Comparison of ENCODE assay signal across 26 cellular contexts in genomic region chr10:130867446-130868194, GRCh38.
DNase-seq lines count a peak whose midpoint lies in the region; ATAC-seq, FAIRE-seq and TF ChIP-seq lines count a peak whose summit lies in the region.
"Had no signal": no experiment of that assay in that cellular context is flagged by ENCODE, and none has a peak within 500 bp of the region (broad histone marks: within the 10 kb centered on the region; RNA-seq: fewer than 3 reads in every experiment).

No MANE protein-coding gene starts in this region.

- H3K4me1 ChIP-seq in right atrium auricular region (no peaks in the 10 kb centered on the region), right cardiac atrium (ENCODE audit: control insufficient read depth, insufficient read depth, low read length) (no peaks in the 10 kb centered on the region), HepG2 (ENCODE audit: insufficient read depth, low read length) (no peaks in the 10 kb centered on the region)
- H3K4me1 ChIP-seq: A549, BE2C had no signal

- intact Hi-C loops in right cardiac atrium (cut with DNase I) (no loop called here), HepG2 (cut with micrococcal nuclease; ENCODE audit: unreplicated experiment) (no loop called here)

- H3K27ac Mint-ChIP-seq in stimulated activated effector memory CD8-positive, alpha-beta T cell treated with anti-CD3 and anti-CD28 coated beads, Interleukin-12 subunit alpha, Interleukin-12 subunit beta, amount 100 ng/mL, for 72 hours: no peak overlapping the region
- H3K27ac Mint-ChIP-seq: CD14-positive monocyte; CD4-positive, alpha-beta T cell; CD8-positive, alpha-beta memory T cell; GM23338; H9 had no signal

- no peak for TF ChIP-seq RAD21 in HepG2 (CRISPR knock-in tag; IDR thresholded peaks at IDR 0.05)

- no peak for TF ChIP-seq EP300 in HepG2 (IDR thresholded peaks at IDR 0.05; ENCODE audit: low read depth in 2 of 2, low read length in 2 of 2)
- TF ChIP-seq EP300 in HepG2 (CRISPR knock-in tag; IDR thresholded peaks at IDR 0.05; ENCODE audit: borderline replicate concordance): no peak

- peak; percentile 50 for DNase-seq in right atrium auricular region (ENCODE audit: low spot score)
- DNase-seq in right cardiac atrium: no peak
- peak; percentile 67 for DNase-seq in mesenteric fat pad (ENCODE audit: low spot score)
- no peak for DNase-seq in stimulated activated effector memory CD8-positive, alpha-beta T cell treated with anti-CD3 and anti-CD28 coated beads, Interleukin-12 subunit alpha, Interleukin-12 subunit beta, amount 100 ng/mL, for 72 hours (ENCODE audit: low spot score in 2 of 2)
- DNase-seq in NCI-H510A (lab: John Stamatoyannopoulos, UW): no peak
- no peak for DNase-seq in activated T-cell treated with anti-CD3 and anti-CD28 coated beads, Interleukin-2, amount 50 U/mL, for 1 hour
- DNase-seq in HepG2 (ENCODE audit: low spot score): no peak
- DNase-seq: 8988T; ACHN; AML-193; BE2C; CD4-positive, alpha-beta T cell; CD8-positive, alpha-beta memory T cell; DMS 273 treated with DMSO at 0.1 percent for 48 hours; DMS79; EL; GF-D8; H9 had no signal

- FAIRE-seq in HepG2 (lab: Jason Lieb, UNC): no peak
- FAIRE-seq: A549, D721Med, GM12891, GM18507 had no signal

- POLR2A ChIA-PET in HepG2 (lab: Yijun Ruan, JAX): no interaction called here

- H3K27ac ChIP-seq in right atrium auricular region: no peak overlapping the region
- no peak overlapping the region for H3K27ac ChIP-seq in right cardiac atrium (ENCODE audit: low read length)
- H3K27ac ChIP-seq in HepG2 (ENCODE audit: extremely low read length, insufficient read depth, low read length): no peak overlapping the region
- H3K27ac ChIP-seq: A549; BLaER1 treated with 17β-estradiol and CSF1 and Interleukin-3, amounts not matched to agents 10 nM and 100 nM had no signal

- H3K79me2 ChIP-seq in HepG2 (ENCODE audit: insufficient read depth, low read length): no peaks in the 10 kb centered on the region

- 73% methylated on average over 10 of the region's 10 CpGs for WGBS in right cardiac atrium
- 18% methylated on average over 8 of the region's 10 CpGs for WGBS in HepG2 (ENCODE audit: low lambda C conversion rate)

- H3K9me3 Mint-ChIP-seq in stimulated activated effector memory CD8-positive, alpha-beta T cell treated with anti-CD3 and anti-CD28 coated beads, Interleukin-12 subunit alpha, Interleukin-12 subunit beta, amount 100 ng/mL, for 72 hours: peaks cover 9% of the 10 kb centered on the region
- H3K9me3 Mint-ChIP-seq: CD4-positive, alpha-beta T cell; H9 had no signal

- H3K4me2 ChIP-seq in HepG2 (ENCODE audit: low read depth, low read length): no peak overlapping the region
- H3K4me2 ChIP-seq: A549; BLaER1 treated with 17β-estradiol and CSF1 and Interleukin-3, amounts not matched to agents 10 nM and 100 nM; GM23338 had no signal

- H3K4me3 Mint-ChIP-seq in stimulated activated effector memory CD8-positive, alpha-beta T cell treated with anti-CD3 and anti-CD28 coated beads, Interleukin-12 subunit alpha, Interleukin-12 subunit beta, amount 100 ng/mL, for 72 hours: no peak overlapping the region
- H3K4me3 Mint-ChIP-seq: CD14-positive monocyte; CD4-positive, alpha-beta T cell; CD8-positive, alpha-beta memory T cell; GM23338; H9 had no signal

- no peak for TF ChIP-seq POLR2A in HepG2 (IDR thresholded peaks at IDR 0.05; ENCODE audit: insufficient read depth in 1 of 2, low read depth in 2 of 2, low read length in 2 of 2)

- in situ Hi-C loops in HepG2 (cut with HindIII; ENCODE audit: extremely low pct_ligation_motif_present, low pct_unique_long_range_greater_than_20kb): no loop called here

- H3K4me1 Mint-ChIP-seq in stimulated activated effector memory CD8-positive, alpha-beta T cell treated with anti-CD3 and anti-CD28 coated beads, Interleukin-12 subunit alpha, Interleukin-12 subunit beta, amount 100 ng/mL, for 72 hours: no peaks in the 10 kb centered on the region
- H3K4me1 Mint-ChIP-seq: CD14-positive monocyte; CD8-positive, alpha-beta memory T cell; GM23338 had no signal

- H3K4me3 ChIP-seq in right atrium auricular region (no peak overlapping the region), right cardiac atrium (ENCODE audit: low read length) (no peak overlapping the region), HepG2 (replicated peaks in 1 of 3; ENCODE audit: insufficient read depth in 1 of 3, low read depth in 2 of 3, low read length in 3 of 3) (no peak overlapping the region)
- H3K4me3 ChIP-seq: A549; BLaER1 treated with 17β-estradiol and CSF1 and Interleukin-3, amounts not matched to agents 10 nM and 100 nM; GM23338 had no signal

- H4K20me1 ChIP-seq in HepG2 (ENCODE audit: insufficient read depth, low read length): no peaks in the 10 kb centered on the region
- H4K20me1 ChIP-seq: BLaER1 treated with 17β-estradiol and CSF1 and Interleukin-3, amounts not matched to agents 10 nM and 100 nM had no signal

- no TSS peak for BruUV-seq in HepG2 (replicated peaks; lab: Mats Ljungman, UMichigan)

- no peaks in the 10 kb centered on the region for H3K27me3 ChIP-seq in right atrium auricular region
- H3K27me3 ChIP-seq in right cardiac atrium (ENCODE audit: control insufficient read depth, insufficient read depth): no peaks in the 10 kb centered on the region
- peaks cover 0 to 11% of the 10 kb centered on the region in 2 experiments; a peak in 3 of 5 replicates for H3K27me3 ChIP-seq in HepG2 (ENCODE audit: control insufficient read depth in 1 of 2, insufficient read depth in 2 of 2, low read length in 2 of 2)
- H3K27me3 ChIP-seq: BE2C; BLaER1 treated with 17β-estradiol and CSF1 and Interleukin-3, amounts not matched to agents 10 nM and 100 nM had no signal

- no peak overlapping the region for H3K9ac ChIP-seq in HepG2 (ENCODE audit: insufficient read depth, low read depth, low read length)
- H3K9ac ChIP-seq: BLaER1 treated with 17β-estradiol and CSF1 and Interleukin-3, amounts not matched to agents 10 nM and 100 nM had no signal

- H3K36me3 ChIP-seq in right atrium auricular region: no peaks in the 10 kb centered on the region
- H3K36me3 ChIP-seq in HepG2 (replicated peaks in 1 of 2; ENCODE audit: control insufficient read depth in 1 of 2, insufficient read depth in 2 of 2, low read length in 2 of 2): no peaks in the 10 kb centered on the region
- H3K36me3 ChIP-seq: BE2C; BLaER1 treated with 17β-estradiol and CSF1 and Interleukin-3, amounts not matched to agents 10 nM and 100 nM had no signal

- no peaks in the 10 kb centered on the region for H3K36me3 Mint-ChIP-seq in stimulated activated effector memory CD8-positive, alpha-beta T cell treated with anti-CD3 and anti-CD28 coated beads, Interleukin-12 subunit alpha, Interleukin-12 subunit beta, amount 100 ng/mL, for 72 hours
- H3K36me3 Mint-ChIP-seq: CD14-positive monocyte; CD8-positive, alpha-beta memory T cell had no signal

- ATAC-seq in right cardiac atrium (no peak), HepG2 (no peak)
- peak; percentile 22 for ATAC-seq in stimulated activated effector memory CD8-positive, alpha-beta T cell treated with anti-CD3 and anti-CD28 coated beads, Interleukin-12 subunit alpha, Interleukin-12 subunit beta, amount 100 ng/mL, for 72 hours
- ATAC-seq: A549, GM23338, HCT116 had no signal

- H3K9me3 ChIP-seq in right atrium auricular region: no peaks in the 10 kb centered on the region
- H3K9me3 ChIP-seq in right cardiac atrium (ENCODE audit: control insufficient read depth, low read length): no peaks in the 10 kb centered on the region
- no peaks in the 10 kb centered on the region for H3K9me3 ChIP-seq in HepG2 (ENCODE audit: low read length)
- H3K9me3 ChIP-seq: A549, BE2C had no signal

- no peak for TF ChIP-seq CTCF in right atrium auricular region (IDR thresholded peaks at IDR 0.05)
- no peak for TF ChIP-seq CTCF in HepG2 (CRISPR knock-in tag; IDR thresholded peaks at IDR 0.05)

- no peak overlapping the region for H2AFZ ChIP-seq in HepG2 (ENCODE audit: low read length)
- H2AFZ ChIP-seq: GM23338 had no signal

- CTCF ChIA-PET in HepG2 (lab: Yijun Ruan, JAX; ENCODE audit: low intra/inter-chr PET ratio, low total read pairs): no interaction called here

TF ChIP-seq in HepG2, 621 proteins besides CTCF, POLR2A, EP300 and RAD21 (continues in another document):
- no peak for TF ChIP-seq DRAP1 (CRISPR knock-in tag; IDR thresholded peaks at IDR 0.05)
- TF ChIP-seq ZFP62 (CRISPR knock-in tag; IDR thresholded peaks at IDR 0.05): no peak
- no peak for TF ChIP-seq CHD2 (IDR thresholded peaks at IDR 0.05; ENCODE audit: low read depth, low read length)
- TF ChIP-seq ZNF83 (CRISPR knock-in tag; IDR thresholded peaks at IDR 0.05; ENCODE audit: borderline replicate concordance): no peak
- TF ChIP-seq HNRNPH1 (optimal IDR thresholded peaks at IDR 0.05; ENCODE audit: low read depth, low read length): no peak
- TF ChIP-seq SNAPC2 (CRISPR knock-in tag; IDR thresholded peaks at IDR 0.05): no peak
- TF ChIP-seq RFXANK (CRISPR knock-in tag; IDR thresholded peaks at IDR 0.05): no peak
- no peak for TF ChIP-seq KMT2A (CRISPR knock-in tag; IDR thresholded peaks at IDR 0.05)
- TF ChIP-seq TRIM22 (IDR thresholded peaks at IDR 0.05): no peak
- TF ChIP-seq SMAD9 (CRISPR knock-in tag; IDR thresholded peaks at IDR 0.05): no peak
- TF ChIP-seq ZNF331 (CRISPR knock-in tag; IDR thresholded peaks at IDR 0.05): no peak
- no peak for TF ChIP-seq MYC (CRISPR knock-in tag; IDR thresholded peaks at IDR 0.05; ENCODE audit: borderline replicate concordance)
- TF ChIP-seq TFAP4 (IDR thresholded peaks at IDR 0.05; ENCODE audit: borderline replicate concordance, low read depth): no peak

Comparison
In these comparisons a context has a peak if more than half of its experiments do, and no peak if none do; other contexts are left out.
1. DNase-seq: peak in right atrium auricular region (single experiment) and mesenteric fat pad (single experiment); none in right cardiac atrium (0 of 3), stimulated activated effector memory CD8-positive, alpha-beta T cell treated with anti-CD3 and anti-CD28 coated beads, Interleukin-12 subunit alpha, Interleukin-12 subunit beta, amount 100 ng/mL, for 72 hours (0 of 2), NCI-H510A (single experiment), activated T-cell treated with anti-CD3 and anti-CD28 coated beads, Interleukin-2, amount 50 U/mL, for 1 hour (single experiment) and HepG2 (single experiment).